ENCODE assay signal across 25 cellular contexts in genomic region chr6:85771925-85772430, GRCh38.
"Had no signal": no experiment of that assay in that cellular context is flagged by ENCODE, and none has a peak within 500 bp of the region (broad histone marks: within the 10 kb centered on the region; RNA-seq: fewer than 3 reads in every experiment).

No MANE protein-coding gene starts in this region.

- H3K36me3 Mint-ChIP-seq: activated naive CD8-positive, alpha-beta T cell treated with anti-CD3 and anti-CD28 coated beads for 36 hours; brain had no signal

- FAIRE-seq: frontal cortex, keratinocyte had no signal

- H3K9me3 Mint-ChIP-seq: T-helper 2 cell treated with Interferon-gamma antibody and Interleukin-4, amounts not matched to agents 5 μg/mL and 100 μg/mL, for 36 hours had no signal

- H3K9me3 ChIP-seq: adrenal gland, ascending aorta, esophagus squamous epithelium, thoracic aorta, upper lobe of right lung had no signal

- H3K27ac ChIP-seq: adrenal gland, ascending aorta, esophagus squamous epithelium, spleen, thoracic aorta, upper lobe of right lung, VCaP had no signal

- H3K36me3 ChIP-seq: adrenal gland, ascending aorta, esophagus squamous epithelium, spleen, thoracic aorta, upper lobe of right lung had no signal

- H3K4me3 ChIP-seq: adrenal gland, ascending aorta, esophagus squamous epithelium, spleen, thoracic aorta, upper lobe of right lung had no signal

- H3K4me1 Mint-ChIP-seq: activated naive CD8-positive, alpha-beta T cell treated with anti-CD3 and anti-CD28 coated beads for 36 hours; brain; naive B cell; nephron progenitor cell had no signal

- H3K4me3 Mint-ChIP-seq: activated naive CD4-positive, alpha-beta T cell treated with anti-CD3 and anti-CD28 coated beads for 36 hours; activated naive CD8-positive, alpha-beta T cell treated with anti-CD3 and anti-CD28 coated beads for 36 hours; brain; naive B cell; nephron progenitor cell; stimulated activated naive CD8-positive, alpha-beta T cell treated with anti-CD3 and anti-CD28 coated beads, Interleukin-15, Interleukin-2, amounts not matched to agents 100 ng/mL and 50 ng/mL, for 24 hours; T-helper 2 cell treated with Interferon-gamma antibody and Interleukin-4, amounts not matched to agents 5 μg/mL and 100 μg/mL, for 36 hours had no signal

- H3K4me1 ChIP-seq: adrenal gland, esophagus squamous epithelium, spleen, upper lobe of right lung had no signal

- H3K27me3 ChIP-seq: adrenal gland, ascending aorta, esophagus squamous epithelium, upper lobe of right lung had no signal

- DNase-seq: activated CD4-positive, alpha-beta T cell treated with anti-CD3 and anti-CD28 coated beads for 48 hours; activated CD4-positive, alpha-beta T cell treated with anti-CD3 and anti-CD28 coated beads, Interleukin-2, amount 50 U/mL, for 48 hours; activated CD8-positive, alpha-beta memory T cell treated with anti-CD3 and anti-CD28 coated beads for 24 hours; activated effector memory CD4-positive, alpha-beta T cell treated with Interleukin-2 at 50 U/mL for 16 hours; activated naive CD4-positive, alpha-beta T cell treated with anti-CD3 and anti-CD28 coated beads for 36 hours; activated naive CD8-positive, alpha-beta T cell treated with anti-CD3 and anti-CD28 coated beads for 36 hours; adrenal gland; cortex of kidney; esophagus squamous epithelium; left colon; mammary epithelial cell; naive B cell; nephron progenitor cell; occipital lobe; spleen; T-helper 1 cell; upper lobe of right lung had no signal

- ATAC-seq: left colon, upper lobe of right lung had no signal

- H3K27ac Mint-ChIP-seq: activated naive CD4-positive, alpha-beta T cell treated with anti-CD3 and anti-CD28 coated beads for 36 hours; activated naive CD8-positive, alpha-beta T cell treated with anti-CD3 and anti-CD28 coated beads for 36 hours; brain; naive B cell; nephron progenitor cell; stimulated activated naive CD8-positive, alpha-beta T cell treated with anti-CD3 and anti-CD28 coated beads, Interleukin-15, Interleukin-2, amounts not matched to agents 100 ng/mL and 50 ng/mL, for 24 hours; T-helper 2 cell treated with Interferon-gamma antibody and Interleukin-4, amounts not matched to agents 5 μg/mL and 100 μg/mL, for 36 hours had no signal
